Comparison of ENCODE assay signal across 14 cellular contexts in the genomic region with DNA sequence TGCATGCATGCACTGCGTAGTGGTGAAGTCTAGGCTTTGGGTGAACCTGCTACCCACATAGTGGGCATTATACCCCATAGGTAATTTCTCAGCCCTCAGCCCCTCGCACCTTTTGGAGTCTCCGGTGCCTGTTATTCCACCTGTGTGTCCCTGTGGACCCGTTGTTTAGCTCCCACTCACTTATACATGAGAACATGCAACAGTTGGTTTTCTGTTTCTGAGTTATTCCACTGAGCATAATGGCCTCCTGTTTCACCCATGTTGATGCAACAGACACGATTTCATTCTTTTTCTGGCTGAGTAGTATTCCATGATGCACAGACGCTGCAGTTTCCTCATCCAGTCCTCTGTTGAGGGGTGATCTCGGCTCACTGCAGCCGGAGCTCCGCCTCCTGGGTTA.
"Had no signal": no experiment of that assay in that cellular context is flagged by ENCODE, and none has a peak within 500 bp of the region (broad histone marks: within the 10 kb centered on the region; RNA-seq: fewer than 3 reads in every experiment).

No MANE protein-coding gene starts in this region.

- H3K27ac Mint-ChIP-seq: activated B cell treated with CpG ODN at 0.5 μM for 24 hours, neural progenitor cell had no signal

- H3K27ac ChIP-seq: adrenal gland, body of pancreas, neural progenitor cell, ovary, SJSA1, tibial nerve had no signal

- H3K36me3 ChIP-seq: neural progenitor cell, ovary had no signal

- H3K27me3 ChIP-seq: adrenal gland, body of pancreas, gastrocnemius medialis, neural progenitor cell, ovary, SJSA1, tibial nerve had no signal

- ATAC-seq: body of pancreas, left ventricle myocardium superior had no signal

- H3K4me1 ChIP-seq: adrenal gland, tibial nerve had no signal

- H3K4me3 Mint-ChIP-seq: activated B cell treated with CpG ODN at 0.5 μM for 24 hours, neural progenitor cell had no signal

- DNase-seq: activated B cell treated with CpG ODN at 0.5 μM for 24 hours; activated CD4-positive, alpha-beta T cell treated with anti-CD3 and anti-CD28 coated beads, Interleukin-2, amount 50 U/mL, for 4 hours; body of pancreas; central memory CD4-positive, alpha-beta T cell; cortex of kidney; effector CD8-positive, alpha-beta T cell; mesendoderm had no signal

- H3K9me3 ChIP-seq: adrenal gland, body of pancreas, gastrocnemius medialis, ovary, SJSA1, tibial nerve had no signal

- H3K27me3 Mint-ChIP-seq: activated B cell treated with CpG ODN at 0.5 μM for 24 hours had no signal

- H3K4me3 ChIP-seq: adrenal gland, body of pancreas, gastrocnemius medialis, neural progenitor cell, ovary, SJSA1, tibial nerve had no signal

- H3K9me3 Mint-ChIP-seq: activated B cell treated with CpG ODN at 0.5 μM for 24 hours, neural progenitor cell had no signal
